In the genomic region with DNA sequence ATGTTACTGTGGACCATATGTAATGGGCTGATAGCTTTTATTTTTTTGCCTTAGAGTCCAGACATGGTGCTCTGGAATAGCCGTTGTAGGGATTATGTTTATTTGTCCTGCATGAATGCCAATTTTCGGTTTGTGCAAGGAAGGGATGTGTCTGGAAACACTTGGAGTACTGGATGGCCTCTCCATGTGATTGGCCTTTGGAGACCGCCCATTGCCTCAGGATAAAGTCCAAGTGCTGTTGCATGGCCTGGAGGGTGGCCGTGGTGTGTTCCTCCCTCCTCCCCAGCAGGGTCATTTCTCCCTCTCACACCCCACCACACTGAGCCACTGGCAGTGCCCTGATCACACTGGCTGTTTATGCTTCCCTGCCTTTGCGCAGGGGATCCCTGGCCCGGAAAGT, we compare ENCODE assay signal across 1 cellular context.
TF ChIP-seq lines count a peak whose summit lies in the region.

No MANE protein-coding gene starts in this region.

TF ChIP-seq in GM23338, 12 proteins besides CTCF, POLR2A, EP300 and RAD21 (continued from another document):
- TF ChIP-seq ZNF462 (CRISPR knock-in tag; IDR thresholded peaks at IDR 0.05) (no peak), EZH2phosphoT487 (IDR thresholded peaks at IDR 0.05; ENCODE audit: unreplicated experiment) (no peak), ETS1 (IDR thresholded peaks at IDR 0.05) (no peak)
